11 cellular contexts compared by ENCODE assay signal in the genomic region with DNA sequence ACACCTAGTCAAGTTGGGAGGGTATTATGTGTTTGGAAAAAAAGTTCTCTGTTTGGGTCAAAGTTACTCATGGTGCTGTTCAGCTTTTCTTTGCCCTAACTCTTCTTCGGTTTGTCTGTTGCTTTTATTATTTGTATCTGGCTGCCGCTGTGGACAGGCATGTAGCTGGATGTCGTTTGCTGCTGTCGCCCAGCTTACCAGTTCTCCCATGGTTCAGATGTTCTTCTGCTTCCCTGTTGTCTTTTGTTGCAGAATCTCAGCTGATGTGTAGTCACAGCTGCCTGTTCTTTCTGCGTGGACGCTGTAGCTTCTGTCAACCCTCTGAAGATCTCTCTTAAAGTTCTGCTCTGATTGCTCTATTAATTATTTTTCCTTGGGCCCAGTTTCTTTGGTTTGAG. TPM values are rescaled to one million over a fixed set of nuclear protein-coding genes. Genes with fewer than 3 reads are reported as not detected.
DNase-seq lines count a peak whose midpoint lies in the region; ATAC-seq and TF ChIP-seq lines count a peak whose summit lies in the region.
"Had no signal": no experiment of that assay in that cellular context is flagged by ENCODE, and none has a peak within 500 bp of the region (broad histone marks: within the 10 kb centered on the region; RNA-seq: fewer than 3 reads in every experiment).

No MANE protein-coding gene starts in this region.

- peak; percentile 9 for ATAC-seq in stimulated activated effector memory CD8-positive, alpha-beta T cell treated with anti-CD3 and anti-CD28 coated beads, Interleukin-12 subunit alpha, Interleukin-12 subunit beta, amount 100 ng/mL, for 72 hours
- ATAC-seq in aorta (ENCODE audit: low FRiP score) = no peak
- no peak for ATAC-seq in HG03439 (IDR thresholded peaks at IDR 0.05; ENCODE audit: unreplicated experiment)

- H3K4me3 ChIP-seq in SJCRH30 (peak overlapping the region; percentile 1; the same call in 1 of the 2 replicates), fibroblast of lung (replicated peaks in 1 of 4; ENCODE audit: control extremely low read depth in 1 of 4, insufficient read depth in 1 of 4, low read depth in 3 of 4, low read length in 4 of 4) (peak overlapping the region in 2 of 4 experiments; percentile 3 to 33), aorta (ENCODE audit: low read length in 2 of 2) (no peak overlapping the region)
- H3K4me3 ChIP-seq: SJSA1 had no signal

- H3K27ac ChIP-seq in SJCRH30 (peak overlapping the region; percentile 97), fibroblast of lung (ENCODE audit: insufficient read depth, low read length) (peak overlapping the region; percentile 48), aorta (ENCODE audit: low read depth in 1 of 2, low read length in 2 of 2) (no peak overlapping the region)
- H3K27ac ChIP-seq: SJSA1 had no signal

- no peak overlapping the region for H2AFZ ChIP-seq in fibroblast of lung (ENCODE audit: low read length)

- H3K9me3 ChIP-seq in SJCRH30 (replicated peaks) (no peaks in the 10 kb centered on the region), fibroblast of lung (ENCODE audit: control insufficient read depth, insufficient read depth, low read depth, low read length) (no peaks in the 10 kb centered on the region), aorta (ENCODE audit: control insufficient read depth, low read length) (no peaks in the 10 kb centered on the region)
- H3K9me3 ChIP-seq: SJSA1 had no signal

- H3K9me3 Mint-ChIP-seq in T-helper 2 cell treated with Interferon-gamma antibody and Interleukin-4, amounts not matched to agents 5 μg/mL and 100 μg/mL, for 36 hours = no peaks in the 10 kb centered on the region
- no peaks in the 10 kb centered on the region for H3K9me3 Mint-ChIP-seq in stimulated activated effector memory CD8-positive, alpha-beta T cell treated with anti-CD3 and anti-CD28 coated beads, Interleukin-12 subunit alpha, Interleukin-12 subunit beta, amount 100 ng/mL, for 72 hours

- 82 to 88% methylated on average over 6 of the region's 6 CpGs for WGBS in aorta, 2 donors

- TF ChIP-seq CTCF in fibroblast of lung (conservative IDR thresholded peaks at IDR 0.05 in 1 of 2, IDR thresholded peaks at IDR 0.05 in 1 of 2; ENCODE audit: low read depth in 1 of 2, low read length in 2 of 2) = no peak

- H3K4me1 Mint-ChIP-seq in T-helper 2 cell treated with Interferon-gamma antibody and Interleukin-4, amounts not matched to agents 5 μg/mL and 100 μg/mL, for 36 hours (ENCODE audit: low read depth) = peaks cover 88% of the 10 kb centered on the region
- H3K4me1 Mint-ChIP-seq in stimulated activated effector memory CD8-positive, alpha-beta T cell treated with anti-CD3 and anti-CD28 coated beads, Interleukin-12 subunit alpha, Interleukin-12 subunit beta, amount 100 ng/mL, for 72 hours = peaks cover 95% of the 10 kb centered on the region

- intact Hi-C loops in aorta (cut with DNase I) = no loop called here

- peak overlapping the region; percentile 84 for H3K4me2 ChIP-seq in fibroblast of lung (ENCODE audit: extremely low read depth, insufficient read depth, low read length)

- H3K27ac Mint-ChIP-seq in T-helper 2 cell treated with Interferon-gamma antibody and Interleukin-4, amounts not matched to agents 5 μg/mL and 100 μg/mL, for 36 hours = peak overlapping the region; percentile 58
- peak overlapping the region; percentile 98 for H3K27ac Mint-ChIP-seq in stimulated activated effector memory CD8-positive, alpha-beta T cell treated with anti-CD3 and anti-CD28 coated beads, Interleukin-12 subunit alpha, Interleukin-12 subunit beta, amount 100 ng/mL, for 72 hours

- peak overlapping the region; percentile 33 for H3K4me3 Mint-ChIP-seq in T-helper 2 cell treated with Interferon-gamma antibody and Interleukin-4, amounts not matched to agents 5 μg/mL and 100 μg/mL, for 36 hours
- H3K4me3 Mint-ChIP-seq in stimulated activated effector memory CD8-positive, alpha-beta T cell treated with anti-CD3 and anti-CD28 coated beads, Interleukin-12 subunit alpha, Interleukin-12 subunit beta, amount 100 ng/mL, for 72 hours = peak overlapping the region; percentile 78

- H4K20me1 ChIP-seq in fibroblast of lung (ENCODE audit: control insufficient read depth, extremely low read depth, insufficient read depth, low read length) = peaks cover 5% of the 10 kb centered on the region

- peaks cover 6% of the 10 kb centered on the region for H3K36me3 Mint-ChIP-seq in T-helper 2 cell treated with Interferon-gamma antibody and Interleukin-4, amounts not matched to agents 5 μg/mL and 100 μg/mL, for 36 hours (ENCODE audit: low read depth)
- H3K36me3 Mint-ChIP-seq in stimulated activated effector memory CD8-positive, alpha-beta T cell treated with anti-CD3 and anti-CD28 coated beads, Interleukin-12 subunit alpha, Interleukin-12 subunit beta, amount 100 ng/mL, for 72 hours = peaks cover 53% of the 10 kb centered on the region

- H3K4me1 ChIP-seq in SJCRH30 = peaks cover 58% of the 10 kb centered on the region
- H3K4me1 ChIP-seq in fibroblast of lung (ENCODE audit: control insufficient read depth, extremely low read depth, insufficient read depth, low read length) = peaks cover 34% of the 10 kb centered on the region
- peaks cover 0 to 6% of the 10 kb centered on the region in 2 donors for H3K4me1 ChIP-seq in aorta (ENCODE audit: control insufficient read depth in 1 of 2, insufficient read depth in 2 of 2, low read length in 2 of 2)

- peaks cover 85% of the 10 kb centered on the region for H3K79me2 ChIP-seq in fibroblast of lung (ENCODE audit: control insufficient read depth, insufficient read depth, low read length)

- H3K27me3 Mint-ChIP-seq in T-helper 2 cell treated with Interferon-gamma antibody and Interleukin-4, amounts not matched to agents 5 μg/mL and 100 μg/mL, for 36 hours (ENCODE audit: low read depth) = no peaks in the 10 kb centered on the region

- no peak for DNase-seq in T-helper 2 cell treated with Interferon-gamma antibody and Interleukin-4, amounts not matched to agents 5 μg/mL and 100 μg/mL, for 36 hours (ENCODE audit: low spot score)
- DNase-seq in T-helper 2 cell (no peak), SJCRH30 (peak in 1 of 2 experiments; percentile 73), fibroblast of lung (ENCODE audit: low read depth in 2 of 2) (no peak), aorta (no peak)
- no peak for DNase-seq in stimulated activated effector memory CD8-positive, alpha-beta T cell treated with anti-CD3 and anti-CD28 coated beads, Interleukin-12 subunit alpha, Interleukin-12 subunit beta, amount 100 ng/mL, for 72 hours (ENCODE audit: low spot score in 2 of 2)
- no peak for DNase-seq in stimulated activated CD4-positive, alpha-beta T cell treated with anti-CD3 and anti-CD28 coated beads, Interleukin-4, amount 100 ng/mL, for 1 hour
- DNase-seq: cerebellar nuclear complex, NCI-H2171 had no signal

- H3K27me3 ChIP-seq in SJCRH30 = no peaks in the 10 kb centered on the region
- H3K27me3 ChIP-seq in fibroblast of lung (ENCODE audit: control insufficient read depth, insufficient read depth, low read length) = no peaks in the 10 kb centered on the region
- H3K27me3 ChIP-seq in aorta (ENCODE audit: control insufficient read depth in 1 of 2, insufficient read depth in 2 of 2, low read length in 1 of 2) = no peaks in the 10 kb centered on the region
- H3K27me3 ChIP-seq: SJSA1 had no signal

- no peak overlapping the region for H3K9ac ChIP-seq in fibroblast of lung (ENCODE audit: insufficient read depth, low read length)

- H3K36me3 ChIP-seq in SJCRH30 (no peaks in the 10 kb centered on the region), fibroblast of lung (ENCODE audit: control insufficient read depth, insufficient read depth, low read length) (no peaks in the 10 kb centered on the region), aorta (ENCODE audit: control insufficient read depth in 1 of 2, insufficient read depth in 2 of 2, low read length in 1 of 2) (no peaks in the 10 kb centered on the region)
- H3K36me3 ChIP-seq: SJSA1 had no signal

RNA-seq across cellular contexts. Expression of a gene that starts 8.0 kb away (rescaled TPM):
- 109 and 112 TPM in 2 replicates for total RNA-seq in SJCRH30 (2014; rRNA removed; shearing (Covaris generic))
- total RNA-seq in fibroblast of lung (233 and 300 TPM in 2 replicates), aorta (10 to 100 TPM; 76.8 to 82.0 TPM)
- polyA plus RNA-seq in fibroblast of lung (37.6 and 48.5 TPM in 2 replicates), aorta (10 to 100 TPM in 1 of 2 donors, 1 to 10 TPM in 1; 5.8 to 32.4 TPM)
- polyA plus RNA-seq in fibroblast of lung (2012) = 74.0 and 84.4 TPM in 2 replicates
- polyA minus RNA-seq in fibroblast of lung (ENCODE audit: low replicate concordance) = 166 and 254 TPM in 2 replicates

Comparison
In these comparisons a context has a peak if more than half of its experiments do, and no peak if none do; other contexts are left out.
1. H3K27ac ChIP-seq: peak in SJCRH30 (single experiment) and fibroblast of lung (single experiment); none in aorta (0 of 2).